In genomic region chr9:2018162-2018643, GRCh38 we compare ENCODE assay signal across 8 cellular contexts. TPM values are rescaled to one million over a fixed set of nuclear protein-coding genes. Genes with fewer than 3 reads are reported as not detected.
DNase-seq lines count a peak whose midpoint lies in the region; ATAC-seq and TF ChIP-seq lines count a peak whose summit lies in the region.

No MANE protein-coding gene starts in this region.

- H3F3A ChIP-seq in neural cell (ENCODE audit: insufficient read depth, low read length, poor library complexity, severe bottlenecking) = no peaks in the 10 kb centered on the region

- H3K27ac ChIP-seq in DND-41 (ENCODE audit: low read length) = peak overlapping the region; percentile 89; the same call in 1 of the 2 replicates
- no peak overlapping the region for H3K27ac ChIP-seq in OCI-LY7 (ENCODE audit: low read depth, low read length, poor library complexity, severe bottlenecking)
- peak overlapping the region; percentile 91 for H3K27ac ChIP-seq in duodenal mucosa (ENCODE audit: low read depth, low read length)
- H3K27ac ChIP-seq in neural cell (ENCODE audit: low read length) = peak overlapping the region; percentile 30

- TF ChIP-seq CTCF in DND-41 (IDR thresholded peaks at IDR 0.05; ENCODE audit: borderline replicate concordance, extremely low read depth, low read length, poor library complexity, severe bottlenecking) = no peak
- no peak for TF ChIP-seq CTCF in OCI-LY7 (conservative IDR thresholded peaks at IDR 0.05; ENCODE audit: low read length)
- TF ChIP-seq CTCF in neural cell (IDR thresholded peaks at IDR 0.05; ENCODE audit: poor library complexity, severe bottlenecking) = no peak

- H4K20me1 ChIP-seq in DND-41 (ENCODE audit: insufficient read depth, low read length) = peaks cover 36% of the 10 kb centered on the region
- peaks cover 26% of the 10 kb centered on the region for H4K20me1 ChIP-seq in OCI-LY7 (ENCODE audit: insufficient read depth, low read length)
- H4K20me1 ChIP-seq in neural cell (ENCODE audit: insufficient read depth) = no peaks in the 10 kb centered on the region

- CTCF ChIA-PET in OCI-LY7 (lab: Charles Lee; ENCODE audit: unreplicated experiment) = no interaction called here

- DNase-seq in DND-41 = no peak
- no peak for DNase-seq in OCI-LY7 (ENCODE audit: low spot score)
- DNase-seq in left colon = no peak
- no peak for DNase-seq in NCI-H1092 (lab: John Stamatoyannopoulos, UW)

- H3K4me3 ChIP-seq in DND-41 (ENCODE audit: low read depth in 1 of 2, low read length in 2 of 2) (peak overlapping the region; percentile 89 to 98; a peak in 3 of 4 replicates), OCI-LY7 (ENCODE audit: low read depth, low read length, poor library complexity, severe bottlenecking) (peak overlapping the region; percentile 91), duodenal mucosa (ENCODE audit: low read depth in 1 of 2, low read length in 2 of 2) (peak overlapping the region; percentile 90 to 94), neural cell (ENCODE audit: low read length) (peak overlapping the region; percentile 89)

- H2AFZ ChIP-seq in DND-41 (ENCODE audit: low read depth, low read length) (peak overlapping the region; percentile 91; the same call in 1 of the 2 replicates), OCI-LY7 (ENCODE audit: low read length) (peak overlapping the region; percentile 78; the same call in 1 of the 2 replicates), neural cell (ENCODE audit: low read depth, low read length) (peak overlapping the region; percentile 14)

- no peak for TF ChIP-seq EP300 in neural cell (conservative IDR thresholded peaks at IDR 0.05; ENCODE audit: poor library complexity, severe bottlenecking)

- H3K27me3 ChIP-seq in DND-41 (ENCODE audit: insufficient read depth, low read length, poor library complexity) (no peaks in the 10 kb centered on the region), duodenal mucosa (ENCODE audit: control insufficient read depth in 1 of 2, insufficient read depth in 2 of 2, low read length in 2 of 2) (peaks cover 0 to 5% of the 10 kb centered on the region in 2 donors), neural cell (ENCODE audit: insufficient read depth, low read depth, low read length) (peaks cover 33% of the 10 kb centered on the region)

- peaks cover 61% of the 10 kb centered on the region for H3K4me1 ChIP-seq in DND-41 (ENCODE audit: insufficient read depth, low read length)
- peaks cover 20% of the 10 kb centered on the region for H3K4me1 ChIP-seq in OCI-LY7 (ENCODE audit: insufficient read depth, low read length, poor library complexity, severe bottlenecking)
- peaks cover 12 to 36% of the 10 kb centered on the region in 2 donors for H3K4me1 ChIP-seq in duodenal mucosa (ENCODE audit: control insufficient read depth in 1 of 2, insufficient read depth in 2 of 2, low read length in 2 of 2)

- H3K9me2 ChIP-seq in OCI-LY7 (ENCODE audit: insufficient read depth, low read length) (no peaks in the 10 kb centered on the region), neural cell (ENCODE audit: insufficient read depth, low read length) (no peaks in the 10 kb centered on the region)

- TF ChIP-seq RAD21 in neural cell (conservative IDR thresholded peaks at IDR 0.05) = no peak

- intact Hi-C loops in OCI-LY7 (cut with micrococcal nuclease; ENCODE audit: unreplicated experiment) = loop anchor here (5.0 kb wide), 2 partner anchors 69 to 224 kb away; no protein-coding TSS in a partner anchor
- intact Hi-C loops in left colon (cut with DNase I, micrococcal nuclease) = no loop called here

- peak overlapping the region; percentile 80 for H3K9ac ChIP-seq in DND-41 (ENCODE audit: low read depth, low read length)
- H3K9ac ChIP-seq in duodenal mucosa (ENCODE audit: low read depth in 1 of 2, low read length in 2 of 2) = peak overlapping the region; percentile 83 to 89
- H3K9ac ChIP-seq in neural cell (ENCODE audit: low read length) = peak overlapping the region; percentile 87

- POLR2A ChIA-PET in OCI-LY7 (lab: Charles Lee) = interaction anchor here (1.2 to 1.4 kb wide), 2 partner anchors 10 to 13 kb away, joined by 3 to 6 read pairs; no protein-coding TSS in a partner anchor

- H3K36me3 ChIP-seq in DND-41 (ENCODE audit: insufficient read depth, low read length) (no peaks in the 10 kb centered on the region; the same call in 1 of the 2 replicates), OCI-LY7 (ENCODE audit: insufficient read depth, low read length) (no peaks in the 10 kb centered on the region), duodenal mucosa (ENCODE audit: control insufficient read depth in 1 of 2, insufficient read depth in 2 of 2, low read length in 2 of 2) (no peaks in the 10 kb centered on the region), neural cell (ENCODE audit: insufficient read depth, low read length) (no peaks in the 10 kb centered on the region)

- H3K9me3 ChIP-seq in DND-41 (ENCODE audit: insufficient read depth, low read length, severe bottlenecking) (no peaks in the 10 kb centered on the region), OCI-LY7 (ENCODE audit: low read length) (no peaks in the 10 kb centered on the region), duodenal mucosa (ENCODE audit: control insufficient read depth in 1 of 2, low read length in 2 of 2) (no peaks in the 10 kb centered on the region), neural cell (ENCODE audit: low read length) (no peaks in the 10 kb centered on the region)

- BruUV-seq in OCI-LY7 (replicated peaks; lab: Mats Ljungman, UMichigan) = no TSS peak

- H3K4me2 ChIP-seq in DND-41 (ENCODE audit: insufficient read depth, low read length) (peak overlapping the region; percentile 78), OCI-LY7 (ENCODE audit: low read length) (peak overlapping the region; percentile 93), neural cell (ENCODE audit: low read length) (peak overlapping the region; percentile 90)

- H3K79me2 ChIP-seq in DND-41 (ENCODE audit: insufficient read depth, low read length) = peaks cover 66% of the 10 kb centered on the region
- H3K79me2 ChIP-seq in OCI-LY7 (ENCODE audit: insufficient read depth, low read depth, low read length) = peaks cover 51% of the 10 kb centered on the region; the same call in 1 of the 2 replicates
- peaks cover 18% of the 10 kb centered on the region for H3K79me2 ChIP-seq in neural cell (replicated peaks; ENCODE audit: insufficient read depth, low read length)

- ATAC-seq in DND-41 (ENCODE audit: insufficient read depth, low read depth) (no peak), GM21825 (IDR thresholded peaks at IDR 0.05; ENCODE audit: unreplicated experiment) (no peak), left colon (no peak), GM18517 (IDR thresholded peaks at IDR 0.05; ENCODE audit: unreplicated experiment) (no peak)

TF ChIP-seq in neural cell, 6 proteins besides CTCF, POLR2A, EP300 and RAD21:
- TF ChIP-seq MXI1 (conservative IDR thresholded peaks at IDR 0.05; ENCODE audit: poor library complexity, severe bottlenecking) = no peak
- TF ChIP-seq REST (IDR thresholded peaks at IDR 0.05; ENCODE audit: borderline replicate concordance) = no peak
- no peak for TF ChIP-seq SMC3 (conservative IDR thresholded peaks at IDR 0.05; ENCODE audit: poor library complexity)
- no peak for TF ChIP-seq EZH2 (IDR thresholded peaks at IDR 0.05; ENCODE audit: borderline replicate concordance, insufficient read depth, low read length, poor library complexity, severe bottlenecking)
- TF ChIP-seq POLR2AphosphoS5 (IDR thresholded peaks at IDR 0.05) = no peak
- TF ChIP-seq TAF1 (IDR thresholded peaks at IDR 0.05; ENCODE audit: low read depth) = no peak

RNA-seq across cellular contexts. Expression of gene SMARCA2, which starts 3.1 kb away (rescaled TPM):
- total RNA-seq in OCI-LY7 (2014; rRNA removed; shearing (Covaris generic)) = 54.8 and 66.6 TPM in 2 replicates
- 80.6 and 92.0 TPM in 2 replicates for total RNA-seq in OCI-LY7 (2022)
- polyA plus RNA-seq in neural cell = 42.7 and 150 TPM in 2 replicates
- 103 and 106 TPM in 2 replicates for polyA minus RNA-seq in neural cell
- total RNA-seq in left colon = 10 to 100 TPM; 89.1 to 92.5 TPM

Comparison
In these comparisons a context has a peak if more than half of its experiments do, and no peak if none do; other contexts are left out.
1. H2AFZ ChIP-seq: peak in every context shown above with its lines; median percentile 91 in DND-41; 78 in OCI-LY7; 14 in neural cell.